ENCODE assay signal across 30 cellular contexts in genomic region chr3:183401678-183402077, GRCh38. TPM values are rescaled to one million over a fixed set of nuclear protein-coding genes. Genes with fewer than 3 reads are reported as not detected.
"Had no signal": no experiment of that assay in that cellular context is flagged by ENCODE, and none has a peak within 500 bp of the region (broad histone marks: within the 10 kb centered on the region; RNA-seq: fewer than 3 reads in every experiment).

No MANE protein-coding gene starts in this region.

- H3K4me1 ChIP-seq: ascending aorta, breast epithelium, colonic mucosa, heart left ventricle had no signal

- FAIRE-seq: frontal cortex had no signal

- H3K27me3 Mint-ChIP-seq: activated CD4-positive, alpha-beta memory T cell treated with anti-CD3 and anti-CD28 coated beads for 36 hours; activated CD4-positive, alpha-beta T cell treated with anti-CD3 and anti-CD28 coated beads for 36 hours; activated CD8-positive, alpha-beta memory T cell treated with anti-CD3 and anti-CD28 coated beads, Interleukin-2, amount 10 ng/mL, durations not matched to agents 7 days and 5 days; brain had no signal

- H3K9me3 ChIP-seq: ascending aorta, breast epithelium, colonic mucosa, heart left ventricle had no signal

- ATAC-seq: activated CD4-positive, alpha-beta T cell treated with anti-CD3 and anti-CD28 coated beads for 36 hours; activated CD8-positive, alpha-beta memory T cell treated with anti-CD3 and anti-CD28 coated beads, Interleukin-2, amount 10 ng/mL, durations not matched to agents 7 days and 5 days; activated CD8-positive, alpha-beta T cell treated with anti-CD3 and anti-CD28 coated beads, Interleukin-2, amount 10 ng/mL, durations not matched to agents 7 days and 5 days; activated naive CD4-positive, alpha-beta T cell treated with anti-CD3 and anti-CD28 coated beads, Interleukin-2, amount 50 U/mL, for 72 hours; esophagus mucosa; heart left ventricle had no signal

- DNase-seq: activated CD4-positive, alpha-beta memory T cell treated with anti-CD3 and anti-CD28 coated beads for 36 hours; activated CD4-positive, alpha-beta T cell treated with anti-CD3 and anti-CD28 coated beads for 36 hours; activated CD4-positive, alpha-beta T cell treated with anti-CD3 and anti-CD28 coated beads, Interleukin-2, amount 10 ng/mL, durations not matched to agents 24 days and 14 days; activated CD4-positive, CD25-positive, alpha-beta regulatory T cell; activated CD4-positive, CD25-positive, alpha-beta regulatory T cell treated with anti-CD3 and anti-CD28 coated beads, Interleukin-2, amount 50 U/mL, for 72 hours; activated CD8-positive, alpha-beta memory T cell treated with anti-CD3 and anti-CD28 coated beads, Interleukin-2, amount 10 ng/mL, durations not matched to agents 7 days and 5 days; activated CD8-positive, alpha-beta memory T cell treated with anti-CD3 and anti-CD28 coated beads, Interleukin-2, amount 50 U/mL, for 4 hours; activated CD8-positive, alpha-beta T cell treated with anti-CD3 and anti-CD28 coated beads, Interleukin-2, amount 10 ng/mL, durations not matched to agents 7 days and 5 days; activated gamma-delta T cell; activated naive CD4-positive, alpha-beta T cell; activated naive CD4-positive, alpha-beta T cell treated with anti-CD3 and anti-CD28 coated beads, Interleukin-2, amount 10 ng/mL, durations not matched to agents 7 days and 5 days; activated naive CD8-positive, alpha-beta T cell treated with anti-CD3 and anti-CD28 coated beads, Interleukin-2, amount 10 ng/mL, durations not matched to agents 7 days and 5 days; activated T-cell treated with anti-CD3 and anti-CD28 coated beads, Interleukin-2, amount 50 U/mL, for 1 hour; activated T-cell treated with anti-CD3 and anti-CD28 coated beads, Interleukin-2, amount 50 U/mL, for 48 hours; central memory CD4-positive, alpha-beta T cell; cerebellar nuclear complex; colonic mucosa; effector CD8-positive, alpha-beta T cell; foreskin fibroblast; glutamatergic neuron; heart left ventricle; T-helper 2 cell had no signal

- H3K4me3 Mint-ChIP-seq: activated CD4-positive, alpha-beta memory T cell treated with anti-CD3 and anti-CD28 coated beads for 36 hours; activated CD4-positive, alpha-beta T cell treated with anti-CD3 and anti-CD28 coated beads for 36 hours; activated CD4-positive, alpha-beta T cell treated with anti-CD3 and anti-CD28 coated beads, Interleukin-2, amount 10 ng/mL, durations not matched to agents 24 days and 14 days; activated CD8-positive, alpha-beta memory T cell treated with anti-CD3 and anti-CD28 coated beads, Interleukin-2, amount 10 ng/mL, durations not matched to agents 7 days and 5 days; activated CD8-positive, alpha-beta T cell treated with anti-CD3 and anti-CD28 coated beads, Interleukin-2, amount 10 ng/mL, durations not matched to agents 7 days and 5 days; activated naive CD4-positive, alpha-beta T cell treated with anti-CD3 and anti-CD28 coated beads, Interleukin-2, amount 10 ng/mL, durations not matched to agents 7 days and 5 days; activated naive CD8-positive, alpha-beta T cell treated with anti-CD3 and anti-CD28 coated beads, Interleukin-2, amount 10 ng/mL, durations not matched to agents 7 days and 5 days; activated T-helper 1 cell treated with anti-CD3 and anti-CD28 coated beads, Interleukin-12 subunit alpha, Interleukin-12 subunit beta, Interleukin-2, Interleukin-4 antibody, amounts not matched to agents 30 ng/mL and 10 ng/mL and 1 ng/mL, durations not matched to agents 14 hours and 24 hours and 36 hours; brain had no signal

- H3K27ac Mint-ChIP-seq: activated CD4-positive, alpha-beta memory T cell treated with anti-CD3 and anti-CD28 coated beads for 36 hours; activated CD4-positive, alpha-beta T cell treated with anti-CD3 and anti-CD28 coated beads for 36 hours; activated CD4-positive, alpha-beta T cell treated with anti-CD3 and anti-CD28 coated beads, Interleukin-2, amount 10 ng/mL, durations not matched to agents 24 days and 14 days; activated CD8-positive, alpha-beta memory T cell treated with anti-CD3 and anti-CD28 coated beads, Interleukin-2, amount 10 ng/mL, durations not matched to agents 7 days and 5 days; activated CD8-positive, alpha-beta T cell treated with anti-CD3 and anti-CD28 coated beads, Interleukin-2, amount 10 ng/mL, durations not matched to agents 7 days and 5 days; activated naive CD4-positive, alpha-beta T cell treated with anti-CD3 and anti-CD28 coated beads, Interleukin-2, amount 10 ng/mL, durations not matched to agents 7 days and 5 days; activated naive CD4-positive, alpha-beta T cell treated with anti-CD3 and anti-CD28 coated beads, Interleukin-2, amount 50 U/mL, for 72 hours; activated naive CD8-positive, alpha-beta T cell treated with anti-CD3 and anti-CD28 coated beads, Interleukin-2, amount 10 ng/mL, durations not matched to agents 7 days and 5 days; activated T-helper 1 cell treated with anti-CD3 and anti-CD28 coated beads, Interleukin-12 subunit alpha, Interleukin-12 subunit beta, Interleukin-2, Interleukin-4 antibody, amounts not matched to agents 30 ng/mL and 10 ng/mL and 1 ng/mL, durations not matched to agents 14 hours and 24 hours and 36 hours; brain had no signal

- H3K27ac ChIP-seq: ascending aorta, breast epithelium, cardiac muscle cell, colonic mucosa, heart left ventricle had no signal

- H3K36me3 ChIP-seq: ascending aorta, breast epithelium, cardiac muscle cell, colonic mucosa, heart left ventricle had no signal

- H3K27me3 ChIP-seq: ascending aorta, breast epithelium, cardiac muscle cell, colonic mucosa, heart left ventricle had no signal

- H3K36me3 Mint-ChIP-seq: activated CD4-positive, alpha-beta memory T cell treated with anti-CD3 and anti-CD28 coated beads for 36 hours; activated naive CD4-positive, alpha-beta T cell treated with anti-CD3 and anti-CD28 coated beads, Interleukin-2, amount 10 ng/mL, durations not matched to agents 7 days and 5 days; activated naive CD4-positive, alpha-beta T cell treated with anti-CD3 and anti-CD28 coated beads, Interleukin-2, amount 50 U/mL, for 72 hours; activated naive CD8-positive, alpha-beta T cell treated with anti-CD3 and anti-CD28 coated beads, Interleukin-2, amount 10 ng/mL, durations not matched to agents 7 days and 5 days had no signal

- H3K4me3 ChIP-seq: ascending aorta, breast epithelium, cardiac muscle cell, colonic mucosa, heart left ventricle had no signal

RNA-seq across cellular contexts. Expression of gene MCF2L2, which starts 26.7 kb away (rescaled TPM):
- total RNA-seq: ascending aorta had no signal
